30 cellular contexts compared by ENCODE assay signal in genomic region chr12:6106208-6106607, GRCh38. TPM values are rescaled to one million over a fixed set of nuclear protein-coding genes. Genes with fewer than 3 reads are reported as not detected.
"Had no signal": no experiment of that assay in that cellular context is flagged by ENCODE, and none has a peak within 500 bp of the region (broad histone marks: within the 10 kb centered on the region; RNA-seq: fewer than 3 reads in every experiment).

No MANE protein-coding gene starts in this region.

- H3K36me3 Mint-ChIP-seq: activated naive CD4-positive, alpha-beta T cell treated with anti-CD3 and anti-CD28 coated beads, Interleukin-2, amount 50 U/mL, for 72 hours; brain; WTC11 had no signal

- H3K36me3 ChIP-seq: SJSA1 had no signal

- H3K27me3 Mint-ChIP-seq: activated naive CD8-positive, alpha-beta T cell treated with anti-CD3 and anti-CD28 coated beads, Interleukin-2, amount 50 U/mL, for 24 hours; activated T-cell treated with anti-CD3 and anti-CD28 coated beads, Interleukin-2, amount 50 U/mL, for 24 hours; brain had no signal

- H3K27ac Mint-ChIP-seq: activated CD8-positive, alpha-beta T cell treated with anti-CD3 and anti-CD28 coated beads, Interleukin-2, amount 10 ng/mL, durations not matched to agents 7 days and 5 days; activated naive CD4-positive, alpha-beta T cell treated with anti-CD3 and anti-CD28 coated beads, Interleukin-2, amount 50 U/mL, for 72 hours; activated naive CD8-positive, alpha-beta T cell treated with anti-CD3 and anti-CD28 coated beads, Interleukin-2, amount 50 U/mL, for 24 hours; activated T-cell treated with anti-CD3 and anti-CD28 coated beads, Interleukin-2, amount 50 U/mL, for 24 hours; brain; T-helper 1 cell treated with Interleukin-12 subunit alpha and Interleukin-12 subunit beta and Interleukin-4 antibody, amounts not matched to agents 30 μg/mL and 1 μg/mL, for 36 hours; WTC11 had no signal

- ATAC-seq: activated CD8-positive, alpha-beta T cell treated with anti-CD3 and anti-CD28 coated beads, Interleukin-2, amount 10 ng/mL, durations not matched to agents 7 days and 5 days; activated naive CD4-positive, alpha-beta T cell treated with anti-CD3 and anti-CD28 coated beads, Interleukin-2, amount 50 U/mL, for 72 hours; activated naive CD8-positive, alpha-beta T cell treated with anti-CD3 and anti-CD28 coated beads, Interleukin-2, amount 50 U/mL, for 24 hours; Panc1; Right ventricle myocardium inferior; SK-N-SH treated with all-trans-retinoic acid at 6 μM for 48 hours; WTC11 had no signal

- DNase-seq: activated CD4-positive, alpha-beta T cell treated with anti-CD3 and anti-CD28 coated beads for 48 hours; activated CD4-positive, alpha-beta T cell treated with anti-CD3 and anti-CD28 coated beads, Interleukin-2, amount 50 U/mL, for 4 hours; activated CD4-positive, CD25-positive, alpha-beta regulatory T cell treated with anti-CD3 and anti-CD28 coated beads, Interleukin-2, amount 50 U/mL, for 72 hours; activated CD8-positive, alpha-beta memory T cell treated with anti-CD3 and anti-CD28 coated beads, Interleukin-2, amount 50 U/mL, for 48 hours; activated CD8-positive, alpha-beta T cell treated with anti-CD3 and anti-CD28 coated beads, Interleukin-2, amount 10 ng/mL, durations not matched to agents 7 days and 5 days; activated effector memory CD4-positive, alpha-beta T cell treated with anti-CD3 and anti-CD28 coated beads, Interleukin-2, amount 50 U/mL, for 16 hours; activated naive CD4-positive, alpha-beta T cell treated with Interleukin-2 at 50 U/mL for 16 hours; activated naive CD8-positive, alpha-beta T cell treated with anti-CD3 and anti-CD28 coated beads, Interleukin-2, amount 50 U/mL, for 24 hours; activated T-cell treated with anti-CD3 and anti-CD28 coated beads, Interleukin-2, amount 50 U/mL, for 24 hours; amygdala; Kasumi-1; KBM-7; NCI-H1105; NCI-H1436; NCI-H187; NCI-H2081; NCI-H510A treated with DMSO at 0.1 percent for 48 hours; NCI-H69; NK-92 treated with Interleukin-12 subunit alpha and Interleukin-12 subunit beta, amount 100 ng/mL, for 24 hours; OCI-M1; RPMI8226 had no signal

- H3K9me3 ChIP-seq: SJSA1 had no signal

- H3K4me1 Mint-ChIP-seq: brain; central memory CD8-positive, alpha-beta T cell; WTC11 had no signal

- H3K9me3 Mint-ChIP-seq: activated naive CD4-positive, alpha-beta T cell treated with anti-CD3 and anti-CD28 coated beads, Interleukin-2, amount 50 U/mL, for 72 hours; activated naive CD8-positive, alpha-beta T cell treated with anti-CD3 and anti-CD28 coated beads, Interleukin-2, amount 50 U/mL, for 24 hours; central memory CD8-positive, alpha-beta T cell; T-helper 1 cell treated with Interleukin-12 subunit alpha and Interleukin-12 subunit beta and Interleukin-4 antibody, amounts not matched to agents 30 μg/mL and 1 μg/mL, for 36 hours; WTC11 had no signal

- H3K4me3 Mint-ChIP-seq: activated CD8-positive, alpha-beta T cell treated with anti-CD3 and anti-CD28 coated beads, Interleukin-2, amount 10 ng/mL, durations not matched to agents 7 days and 5 days; activated naive CD8-positive, alpha-beta T cell treated with anti-CD3 and anti-CD28 coated beads, Interleukin-2, amount 50 U/mL, for 24 hours; activated T-cell treated with anti-CD3 and anti-CD28 coated beads, Interleukin-2, amount 50 U/mL, for 24 hours; brain; central memory CD8-positive, alpha-beta T cell; T-helper 1 cell treated with Interleukin-12 subunit alpha and Interleukin-12 subunit beta and Interleukin-4 antibody, amounts not matched to agents 30 μg/mL and 1 μg/mL, for 36 hours; WTC11 had no signal

- H3K4me3 ChIP-seq: SJSA1 had no signal

- H3K27me3 ChIP-seq: SJSA1 had no signal

RNA-seq across cellular contexts. Expression of gene VWF, which starts 18.3 kb away (rescaled TPM):
- total RNA-seq: activated CD8-positive, alpha-beta T cell treated with anti-CD3 and anti-CD28 coated beads, Interleukin-2, amount 10 ng/mL, durations not matched to agents 7 days and 5 days had no signal
